Comparison of ENCODE assay signal across 21 cellular contexts in genomic region chrX:132395645-132396044, GRCh38.
DNase-seq lines count a peak whose midpoint lies in the region; ATAC-seq, FAIRE-seq and TF ChIP-seq lines count a peak whose summit lies in the region.
"Had no signal": no experiment of that assay in that cellular context is flagged by ENCODE, and none has a peak within 500 bp of the region (broad histone marks: within the 10 kb centered on the region; RNA-seq: fewer than 3 reads in every experiment).

No MANE protein-coding gene starts in this region.

- H3K27me3 Mint-ChIP-seq in endodermal cell (ENCODE audit: insufficient read depth) (no peaks in the 10 kb centered on the region), mesothelial cell of epicardium (ENCODE audit: low read depth) (no peaks in the 10 kb centered on the region)
- no peaks in the 10 kb centered on the region for H3K27me3 Mint-ChIP-seq in stimulated activated naive B cell treated with anti-CD40 and anti-IgM and Interleukin-4, amounts not matched to agents 10 μg/mL and 1 μg/mL and 100 μg/mL, for 72 hours
- H3K27me3 Mint-ChIP-seq: B cell; CD4-positive, CD25-positive, alpha-beta regulatory T cell had no signal

- H4K20me1 ChIP-seq in HepG2 (ENCODE audit: insufficient read depth, low read length), result peaks cover 12% of the 10 kb centered on the region; the same call in 1 of the 2 replicates

- H3K4me3 ChIP-seq in HepG2 (replicated peaks in 1 of 3; ENCODE audit: insufficient read depth in 1 of 3, low read depth in 2 of 3, low read length in 3 of 3) (no peak overlapping the region), right lobe of liver (no peak overlapping the region), endodermal cell (ENCODE audit: low read length) (no peak overlapping the region), A673 (ENCODE audit: low read depth, low read length, poor library complexity, severe bottlenecking) (no peak overlapping the region)
- H3K4me3 ChIP-seq: BLaER1 had no signal

- peak overlapping the region; percentile 41 for H3K27ac Mint-ChIP-seq in endodermal cell
- peak overlapping the region; percentile 78 for H3K27ac Mint-ChIP-seq in mesothelial cell of epicardium
- peak overlapping the region; percentile 5 for H3K27ac Mint-ChIP-seq in stimulated activated naive B cell treated with anti-CD40 and anti-IgM and Interleukin-4, amounts not matched to agents 10 μg/mL and 1 μg/mL and 100 μg/mL, for 72 hours
- H3K27ac Mint-ChIP-seq: B cell; CD4-positive, CD25-positive, alpha-beta regulatory T cell; CD8-positive, alpha-beta T cell had no signal

- DNase-seq in HepG2 (ENCODE audit: low spot score) (no peak), right lobe of liver (no peak), endodermal cell (no peak), mesothelial cell of epicardium (ENCODE audit: low spot score in 2 of 2, unreplicated experiment in 2 of 2) (no peak), HPDE6-E6E7 (ENCODE audit: extremely low spot score) (no peak), A673 (ENCODE audit: low spot score) (no peak), glomerular visceral epithelial cell (ENCODE audit: extremely low spot score) (no peak)
- DNase-seq in stimulated activated naive B cell treated with anti-CD40 and anti-IgM and Interleukin-4, amounts not matched to agents 10 μg/mL and 1 μg/mL and 100 μg/mL, for 72 hours, result no peak
- DNase-seq: 8988T; Caco-2; CD4-positive, CD25-positive, alpha-beta regulatory T cell; CD8-positive, alpha-beta T cell; DMS153; DND-41; GOT3; H7; HCEC 1CT had no signal

- no peaks in the 10 kb centered on the region for H3K9me3 Mint-ChIP-seq in endodermal cell
- H3K9me3 Mint-ChIP-seq in mesothelial cell of epicardium, result no peaks in the 10 kb centered on the region
- H3K9me3 Mint-ChIP-seq in stimulated activated naive B cell treated with anti-CD40 and anti-IgM and Interleukin-4, amounts not matched to agents 10 μg/mL and 1 μg/mL and 100 μg/mL, for 72 hours, result no peaks in the 10 kb centered on the region
- H3K9me3 Mint-ChIP-seq: CD4-positive, CD25-positive, alpha-beta regulatory T cell; CD8-positive, alpha-beta T cell had no signal

- H3K4me1 Mint-ChIP-seq in endodermal cell, result peaks cover 21% of the 10 kb centered on the region
- H3K4me1 Mint-ChIP-seq in mesothelial cell of epicardium, result peaks cover 22% of the 10 kb centered on the region
- H3K4me1 Mint-ChIP-seq in stimulated activated naive B cell treated with anti-CD40 and anti-IgM and Interleukin-4, amounts not matched to agents 10 μg/mL and 1 μg/mL and 100 μg/mL, for 72 hours, result peaks cover 0 to 2% of the 10 kb centered on the region in 2 donors
- H3K4me1 Mint-ChIP-seq: B cell; CD4-positive, CD25-positive, alpha-beta regulatory T cell had no signal

- no peaks in the 10 kb centered on the region for H3K27me3 ChIP-seq in HepG2 (ENCODE audit: control insufficient read depth in 1 of 2, insufficient read depth in 2 of 2, low read length in 2 of 2)
- H3K27me3 ChIP-seq in right lobe of liver, result no peaks in the 10 kb centered on the region
- H3K27me3 ChIP-seq in endodermal cell (ENCODE audit: control insufficient read depth, insufficient read depth, low read length, poor library complexity, severe bottlenecking), result no peaks in the 10 kb centered on the region
- H3K27me3 ChIP-seq in A673 (replicated peaks; ENCODE audit: insufficient read depth, low read depth, low read length, poor library complexity), result no peaks in the 10 kb centered on the region

- FAIRE-seq in HepG2 (lab: Jason Lieb, UNC), result no peak
- FAIRE-seq: GM12892 had no signal

- H3K36me3 Mint-ChIP-seq in endodermal cell (ENCODE audit: low read depth), result peaks cover 2% of the 10 kb centered on the region
- peaks cover 1% of the 10 kb centered on the region for H3K36me3 Mint-ChIP-seq in mesothelial cell of epicardium
- H3K36me3 Mint-ChIP-seq in stimulated activated naive B cell treated with anti-CD40 and anti-IgM and Interleukin-4, amounts not matched to agents 10 μg/mL and 1 μg/mL and 100 μg/mL, for 72 hours, result peaks cover 3% of the 10 kb centered on the region in 2 donors
- H3K36me3 Mint-ChIP-seq: CD4-positive, CD25-positive, alpha-beta regulatory T cell had no signal

- 100% methylated on average over 2 of the region's 2 CpGs for WGBS in HepG2 (ENCODE audit: low lambda C conversion rate)
- 52% methylated on average over 2 of the region's 2 CpGs for WGBS in right lobe of liver (ENCODE audit: insufficient coverage, low coverage, low lambda C conversion rate, missing lambda C conversion rate)
- WGBS in endodermal cell (ENCODE audit: insufficient coverage in 1 of 2, insufficient read length in 1 of 2), 2 experiments, result 80 to 100% methylated on average over 1 to 2 of the region's 2 CpGs

- H3K4me1 ChIP-seq in HepG2 (ENCODE audit: insufficient read depth, low read length), result peaks cover 63% of the 10 kb centered on the region
- no peaks in the 10 kb centered on the region for H3K4me1 ChIP-seq in right lobe of liver
- no peaks in the 10 kb centered on the region for H3K4me1 ChIP-seq in endodermal cell (ENCODE audit: control insufficient read depth, insufficient read depth, low read length)
- H3K4me1 ChIP-seq in A673 (ENCODE audit: insufficient read depth, low read length, poor library complexity, severe bottlenecking), result no peaks in the 10 kb centered on the region

- CTCF ChIA-PET in HepG2 (lab: Yijun Ruan, JAX; ENCODE audit: low intra/inter-chr PET ratio, low total read pairs), result no interaction called here
- CTCF ChIA-PET in A673 (lab: Charles Lee), result no interaction called here

- H3K4me3 Mint-ChIP-seq in endodermal cell (no peak overlapping the region), mesothelial cell of epicardium (no peak overlapping the region)
- no peak overlapping the region for H3K4me3 Mint-ChIP-seq in stimulated activated naive B cell treated with anti-CD40 and anti-IgM and Interleukin-4, amounts not matched to agents 10 μg/mL and 1 μg/mL and 100 μg/mL, for 72 hours
- H3K4me3 Mint-ChIP-seq: B cell; CD4-positive, CD25-positive, alpha-beta regulatory T cell; CD8-positive, alpha-beta T cell had no signal

- in situ Hi-C loops in HepG2 (cut with HindIII; ENCODE audit: extremely low pct_ligation_motif_present, low pct_unique_long_range_greater_than_20kb), result no loop called here

- H3K27ac ChIP-seq in HepG2 (ENCODE audit: extremely low read length, insufficient read depth, low read length), result no peak overlapping the region
- H3K27ac ChIP-seq in right lobe of liver, result no peak overlapping the region
- H3K27ac ChIP-seq in endodermal cell (ENCODE audit: low read depth, low read length), result no peak overlapping the region
- H3K27ac ChIP-seq in A673 (ENCODE audit: low read depth, low read length, poor library complexity, severe bottlenecking), result no peak overlapping the region
- H3K27ac ChIP-seq: BLaER1, C4-2B had no signal

- ATAC-seq in HepG2, result no peak
- ATAC-seq in right lobe of liver, result no peak
- ATAC-seq in stimulated activated naive B cell treated with anti-CD40 and anti-IgM and Interleukin-4, amounts not matched to agents 10 μg/mL and 1 μg/mL and 100 μg/mL, for 72 hours (replicated peaks), result no peak
- ATAC-seq: CD8-positive, alpha-beta T cell had no signal

- H3K9me3 ChIP-seq in HepG2 (ENCODE audit: low read length) (no peaks in the 10 kb centered on the region), right lobe of liver (no peaks in the 10 kb centered on the region), endodermal cell (ENCODE audit: control insufficient read depth, low read length) (no peaks in the 10 kb centered on the region), A673 (ENCODE audit: low read depth, low read length, poor library complexity, severe bottlenecking) (no peaks in the 10 kb centered on the region)
- H3K9me3 ChIP-seq: BLaER1, Caco-2 had no signal

- H3K79me2 ChIP-seq in HepG2 (ENCODE audit: insufficient read depth, low read length), result peaks cover 12% of the 10 kb centered on the region

- TF ChIP-seq CTCF in HepG2 (CRISPR knock-in tag; IDR thresholded peaks at IDR 0.05) (no peak), right lobe of liver (IDR thresholded peaks at IDR 0.05) (no peak), endodermal cell (conservative IDR thresholded peaks at IDR 0.05) (no peak), mesothelial cell of epicardium (IDR thresholded peaks at IDR 0.05; ENCODE audit: unreplicated experiment) (no peak), A673 (conservative IDR thresholded peaks at IDR 0.05; ENCODE audit: low read depth, low read length) (no peak)

- POLR2A ChIA-PET in HepG2 (lab: Yijun Ruan, JAX), result no interaction called here
- POLR2A ChIA-PET in A673 (lab: Charles Lee; ENCODE audit: low non-redundant PET), result no interaction called here

- TF ChIP-seq POLR2A in HepG2 (IDR thresholded peaks at IDR 0.05; ENCODE audit: insufficient read depth in 1 of 2, low read depth in 2 of 2, low read length in 2 of 2), result no peak
- TF ChIP-seq POLR2A in right lobe of liver (IDR thresholded peaks at IDR 0.05), result no peak

- H2AFZ ChIP-seq in HepG2 (ENCODE audit: low read length), result no peak overlapping the region

- H3K9ac ChIP-seq in HepG2 (ENCODE audit: insufficient read depth, low read depth, low read length) (no peak overlapping the region), endodermal cell (ENCODE audit: extremely low read depth, low read length, poor library complexity, severe bottlenecking) (no peak overlapping the region)
- H3K9ac ChIP-seq: BLaER1 had no signal

- no peak overlapping the region for H3K4me2 ChIP-seq in HepG2 (ENCODE audit: low read depth, low read length)
- H3K4me2 ChIP-seq: BLaER1 had no signal

- TF ChIP-seq RAD21 in HepG2 (CRISPR knock-in tag; IDR thresholded peaks at IDR 0.05), result no peak

- H3K36me3 ChIP-seq in HepG2 (replicated peaks in 1 of 2; ENCODE audit: control insufficient read depth in 1 of 2, insufficient read depth in 2 of 2, low read length in 2 of 2) (peaks cover 0 to 27% of the 10 kb centered on the region in 2 experiments; a peak in 3 of 5 replicates), right lobe of liver (peaks cover 0 to 8% (median 2%) of the 10 kb centered on the region in 4 donors), endodermal cell (ENCODE audit: control insufficient read depth, insufficient read depth, low read length) (peaks cover 10% of the 10 kb centered on the region), A673 (ENCODE audit: insufficient read depth, low read length, poor library complexity, severe bottlenecking) (no peaks in the 10 kb centered on the region)

- BruUV-seq in HepG2 (replicated peaks; lab: Mats Ljungman, UMichigan), result no TSS peak
- BruUV-seq in A673 (replicated peaks; lab: Mats Ljungman, UMichigan), result no TSS peak

- TF ChIP-seq EP300 in HepG2 (IDR thresholded peaks at IDR 0.05; ENCODE audit: low read depth in 2 of 2, low read length in 2 of 2) (no peak), HepG2 (CRISPR knock-in tag; IDR thresholded peaks at IDR 0.05; ENCODE audit: borderline replicate concordance) (no peak)

- intact Hi-C loops in HepG2 (cut with micrococcal nuclease; ENCODE audit: unreplicated experiment), result no loop called here
- intact Hi-C loops in right lobe of liver (cut with DNase I), result no loop called here
- intact Hi-C loops in A673 (cut with micrococcal nuclease; ENCODE audit: unreplicated experiment), result no loop called here

TF ChIP-seq in HepG2, 621 proteins besides CTCF, POLR2A, EP300 and RAD21 (continues in another document):
- TF ChIP-seq ZBTB42 (CRISPR knock-in tag; IDR thresholded peaks at IDR 0.05) (no peak), RBM22 (optimal IDR thresholded peaks at IDR 0.05; ENCODE audit: low read length) (peak; percentile 79), DDIT3 (CRISPR knock-in tag; IDR thresholded peaks at IDR 0.05) (no peak)

Comparison
In these comparisons a context has a peak if more than half of its experiments do, and no peak if none do; other contexts are left out.
1. H3K27ac Mint-ChIP-seq: peak in every context shown above with its lines; median percentile 78 in mesothelial cell of epicardium; 41 in endodermal cell; 5 in stimulated activated naive B cell treated with anti-CD40 and anti-IgM and Interleukin-4, amounts not matched to agents 10 μg/mL and 1 μg/mL and 100 μg/mL, for 72 hours.